ENCODE assay signal across 8 cellular contexts in genomic region chr1:108816049-108816882, GRCh38. TPM values are rescaled to one million over a fixed set of nuclear protein-coding genes. Genes with fewer than 3 reads are reported as not detected.
A peak's percentile ranks its signal among the peaks of the same experiment; 100 is the strongest.
DNase-seq lines count a peak whose midpoint lies in the region; ATAC-seq and TF ChIP-seq lines count a peak whose summit lies in the region.

No MANE protein-coding gene starts in this region.

- BruUV-seq in PC-9 (replicated peaks; lab: Mats Ljungman, UMichigan) = no TSS peak

- H3K9me3 ChIP-seq in PC-9 (ENCODE audit: insufficient read depth, low read depth) = peaks cover 3% of the 10 kb centered on the region; the same call in 1 of the 2 replicates
- no peaks in the 10 kb centered on the region for H3K9me3 ChIP-seq in mesodermal cell (ENCODE audit: control insufficient read depth, low read length)
- no peaks in the 10 kb centered on the region for H3K9me3 ChIP-seq in upper lobe of left lung

- no peak for TF ChIP-seq CTCF in PC-9 (conservative IDR thresholded peaks at IDR 0.05)
- no peak for TF ChIP-seq CTCF in epithelial cell of esophagus (IDR thresholded peaks at IDR 0.05; ENCODE audit: insufficient read depth, low read depth, low read length, missing control alignments)
- no peak for TF ChIP-seq CTCF in upper lobe of left lung (IDR thresholded peaks at IDR 0.05)

- H3K4me2 ChIP-seq in PC-9 = peak overlapping the region; percentile 54

- TF ChIP-seq EP300 in upper lobe of left lung (IDR thresholded peaks at IDR 0.05) = no peak

- peaks cover 48% of the 10 kb centered on the region for H3K4me1 ChIP-seq in PC-9 (replicated peaks; ENCODE audit: insufficient read depth)
- peaks cover 11% of the 10 kb centered on the region for H3K4me1 ChIP-seq in mesodermal cell (ENCODE audit: control insufficient read depth, insufficient read depth, low read length, poor library complexity, severe bottlenecking)
- H3K4me1 ChIP-seq in upper lobe of left lung = peaks cover 0 to 14% (median 10%) of the 10 kb centered on the region in 4 donors

- ATAC-seq in upper lobe of left lung (ENCODE audit: low FRiP score in 2 of 2) = peak; percentile 78 to 90
- no peak for ATAC-seq in HG02981 (IDR thresholded peaks at IDR 0.05; ENCODE audit: unreplicated experiment)

- H3K4me3 ChIP-seq in PC-9 (peak overlapping the region; percentile 28; the same call in 1 of the 2 replicates), epithelial cell of esophagus (ENCODE audit: low read length) (no peak overlapping the region), mesodermal cell (ENCODE audit: extremely low read depth, insufficient read depth, low read length, poor library complexity, severe bottlenecking) (no peak overlapping the region), upper lobe of left lung (peak overlapping the region in 3 of 4 donors; percentile 8 to 20 (median 18))

- CTCF ChIA-PET in PC-9 (lab: Charles Lee) = interaction anchor here (0.5 to 0.7 kb wide), 2 partner anchors 14 to 31 kb away, joined by 3 to 26 read pairs; no protein-coding TSS in a partner anchor

- TF ChIP-seq POLR2A in upper lobe of left lung (IDR thresholded peaks at IDR 0.05) = no peak

- no peaks in the 10 kb centered on the region for H3K9me2 ChIP-seq in PC-9 (ENCODE audit: insufficient read depth)

- H3K27ac ChIP-seq in PC-9 = peak overlapping the region; percentile 21; the same call in 1 of the 2 replicates
- H3K27ac ChIP-seq in mesodermal cell (ENCODE audit: low read depth, low read length, severe bottlenecking) = peak overlapping the region; percentile 99
- peak overlapping the region; percentile 59 to 72 (median 66) for H3K27ac ChIP-seq in upper lobe of left lung

- intact Hi-C loops in PC-9 (cut with micrococcal nuclease; ENCODE audit: unreplicated experiment) = no loop called here

- 40 to 45% methylated on average over 10 to 11 of the region's 12 CpGs for WGBS in mesodermal cell (ENCODE audit: insufficient coverage in 2 of 2), 2 experiments
- WGBS in upper lobe of left lung, 2 donors = 33 to 40% methylated on average over 12 of the region's 12 CpGs

- no peaks in the 10 kb centered on the region for H3K79me2 ChIP-seq in PC-9 (ENCODE audit: low read depth)

- H4K20me1 ChIP-seq in PC-9 (ENCODE audit: insufficient read depth) = no peaks in the 10 kb centered on the region

- POLR2A ChIA-PET in PC-9 (lab: Charles Lee; ENCODE audit: unreplicated experiment) = interaction anchor here (0.7 kb wide), 1 partner anchor 941 kb away, joined by 6 read pairs; no protein-coding TSS in a partner anchor

- H2AFZ ChIP-seq in PC-9 = peak overlapping the region; percentile 23

- peaks cover 15% of the 10 kb centered on the region for H3F3A ChIP-seq in PC-9 (ENCODE audit: insufficient read depth, low read depth)

- H3K27me3 ChIP-seq in PC-9 (ENCODE audit: insufficient read depth, low read depth) = no peaks in the 10 kb centered on the region
- H3K27me3 ChIP-seq in upper lobe of left lung = no peaks in the 10 kb centered on the region

- H3K36me3 ChIP-seq in PC-9 (ENCODE audit: low read depth) (no peaks in the 10 kb centered on the region), mesodermal cell (ENCODE audit: control insufficient read depth, insufficient read depth, low read length) (peaks cover 9% of the 10 kb centered on the region), upper lobe of left lung (peaks cover 0 to 5% (median 3%) of the 10 kb centered on the region in 4 donors)

- peak; percentile 95 for DNase-seq in HCEC 1CT
- DNase-seq in PC-9 = peak; percentile 43 to 71
- peak; percentile 71 for DNase-seq in epithelial cell of esophagus (ENCODE audit: low read depth)
- DNase-seq in upper lobe of left lung = peak in 1 of 2 donors; percentile 40
- no peak for DNase-seq in GM19240 (ENCODE audit: insufficient read length, low spot score)
- no peak for DNase-seq in KBM-7

- in situ Hi-C loops in KBM-7 (cut with MboI; ENCODE audit: low pct_unique_long_range_greater_than_20kb, low sequenced_read_pairs) = no loop called here

RNA-seq across cellular contexts. Expression of gene AKNAD1, which starts 40.6 kb away (rescaled TPM):
- total RNA-seq in PC-9 (2021) (not detected in 2 replicates), upper lobe of left lung (under 1 TPM in 2 of 6 donors, not detected in 4; 0.46 to 0.84 TPM)
- polyA plus RNA-seq in mesodermal cell (2013, experiment 1 of 2) = not detected
- not detected for polyA plus RNA-seq in mesodermal cell (2013, experiment 2 of 2)

Comparison
In these comparisons a context has a peak if more than half of its experiments do, and no peak if none do; other contexts are left out.
1. DNase-seq: peak in HCEC 1CT (single experiment), PC-9 (2 of 2) and epithelial cell of esophagus (single experiment); none in GM19240 (single experiment) and KBM-7 (single experiment).
2. H3K27ac ChIP-seq: peak in every context shown above with its lines; median percentile 99 in mesodermal cell; 66 in upper lobe of left lung; 21 in PC-9.
3. H3K4me3 ChIP-seq: peak in PC-9 (single experiment) and upper lobe of left lung (3 of 4); none in epithelial cell of esophagus (single experiment) and mesodermal cell (single experiment).